ENCODE assay signal across 1 cellular context in the genomic region with DNA sequence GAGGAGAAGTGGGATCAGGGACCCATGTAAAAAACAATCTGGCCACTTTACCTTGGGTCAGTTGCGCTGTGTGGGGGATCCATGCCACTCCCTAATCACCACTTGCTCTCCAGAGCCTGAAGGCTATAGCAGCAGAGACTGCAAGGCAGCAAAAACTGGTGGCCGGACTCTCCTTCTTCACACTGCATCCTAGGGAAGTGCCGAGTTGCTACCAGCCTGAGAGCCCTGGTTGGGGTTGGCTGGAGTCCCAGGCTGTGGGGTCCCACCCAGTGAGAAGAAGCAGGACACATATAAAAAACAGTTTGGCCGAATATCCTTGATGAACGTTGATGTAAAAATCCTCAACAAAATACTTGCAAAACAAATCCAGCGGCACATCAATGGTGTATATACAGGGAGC.
TF ChIP-seq lines count a peak whose summit lies in the region.

No MANE protein-coding gene starts in this region.

TF ChIP-seq in IMR-90, 13 proteins besides CTCF, POLR2A, EP300 and RAD21:
- TF ChIP-seq MAZ (IDR thresholded peaks at IDR 0.05; ENCODE audit: borderline replicate concordance, low read depth, low read length), result no peak
- no peak for TF ChIP-seq NFE2L2 (IDR thresholded peaks at IDR 0.05; ENCODE audit: low read depth, low read length)
- TF ChIP-seq, protein P1, sequence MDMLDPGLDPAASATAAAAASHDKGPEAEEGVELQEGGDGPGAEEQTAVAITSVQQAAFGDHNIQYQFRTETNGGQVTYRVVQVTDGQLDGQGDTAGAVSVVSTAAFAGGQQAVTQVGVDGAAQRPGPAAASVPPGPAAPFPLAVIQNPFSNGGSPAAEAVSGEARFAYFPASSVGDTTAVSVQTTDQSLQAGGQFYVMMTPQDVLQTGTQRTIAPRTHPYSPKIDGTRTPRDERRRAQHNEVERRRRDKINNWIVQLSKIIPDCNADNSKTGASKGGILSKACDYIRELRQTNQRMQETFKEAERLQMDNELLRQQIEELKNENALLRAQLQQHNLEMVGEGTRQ (IDR thresholded peaks at IDR 0.05; ENCODE audit: low read depth, low read length), result no peak
- TF ChIP-seq FOS (IDR thresholded peaks at IDR 0.05; ENCODE audit: low read depth, low read length), result no peak
- no peak for TF ChIP-seq RFX5 (IDR thresholded peaks at IDR 0.05; ENCODE audit: low read depth, low read length)
- TF ChIP-seq CHD1 (IDR thresholded peaks at IDR 0.05; ENCODE audit: low read depth, low read length), result no peak
- no peak for TF ChIP-seq SMC3 (IDR thresholded peaks at IDR 0.05; ENCODE audit: low read depth, low read length)
- TF ChIP-seq, protein P2, sequence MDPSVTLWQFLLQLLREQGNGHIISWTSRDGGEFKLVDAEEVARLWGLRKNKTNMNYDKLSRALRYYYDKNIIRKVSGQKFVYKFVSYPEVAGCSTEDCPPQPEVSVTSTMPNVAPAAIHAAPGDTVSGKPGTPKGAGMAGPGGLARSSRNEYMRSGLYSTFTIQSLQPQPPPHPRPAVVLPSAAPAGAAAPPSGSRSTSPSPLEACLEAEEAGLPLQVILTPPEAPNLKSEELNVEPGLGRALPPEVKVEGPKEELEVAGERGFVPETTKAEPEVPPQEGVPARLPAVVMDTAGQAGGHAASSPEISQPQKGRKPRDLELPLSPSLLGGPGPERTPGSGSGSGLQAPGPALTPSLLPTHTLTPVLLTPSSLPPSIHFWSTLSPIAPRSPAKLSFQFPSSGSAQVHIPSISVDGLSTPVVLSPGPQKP (IDR thresholded peaks at IDR 0.05; ENCODE audit: borderline replicate concordance, low read depth, low read length), result no peak
- no peak for TF ChIP-seq CEBPB (IDR thresholded peaks at IDR 0.05; ENCODE audit: low read depth, low read length)
- no peak for TF ChIP-seq MAFK (IDR thresholded peaks at IDR 0.05; ENCODE audit: low read depth, low read length)
- no peak for TF ChIP-seq RCOR1 (IDR thresholded peaks at IDR 0.05; ENCODE audit: insufficient replicate concordance, low read length)
- TF ChIP-seq BHLHE40 (IDR thresholded peaks at IDR 0.05; ENCODE audit: low read depth, low read length), result no peak
- TF ChIP-seq MXI1 (IDR thresholded peaks at IDR 0.05; ENCODE audit: borderline replicate concordance, low read depth, low read length), result no peak
